1 cellular context compared by ENCODE assay signal in the genomic region with DNA sequence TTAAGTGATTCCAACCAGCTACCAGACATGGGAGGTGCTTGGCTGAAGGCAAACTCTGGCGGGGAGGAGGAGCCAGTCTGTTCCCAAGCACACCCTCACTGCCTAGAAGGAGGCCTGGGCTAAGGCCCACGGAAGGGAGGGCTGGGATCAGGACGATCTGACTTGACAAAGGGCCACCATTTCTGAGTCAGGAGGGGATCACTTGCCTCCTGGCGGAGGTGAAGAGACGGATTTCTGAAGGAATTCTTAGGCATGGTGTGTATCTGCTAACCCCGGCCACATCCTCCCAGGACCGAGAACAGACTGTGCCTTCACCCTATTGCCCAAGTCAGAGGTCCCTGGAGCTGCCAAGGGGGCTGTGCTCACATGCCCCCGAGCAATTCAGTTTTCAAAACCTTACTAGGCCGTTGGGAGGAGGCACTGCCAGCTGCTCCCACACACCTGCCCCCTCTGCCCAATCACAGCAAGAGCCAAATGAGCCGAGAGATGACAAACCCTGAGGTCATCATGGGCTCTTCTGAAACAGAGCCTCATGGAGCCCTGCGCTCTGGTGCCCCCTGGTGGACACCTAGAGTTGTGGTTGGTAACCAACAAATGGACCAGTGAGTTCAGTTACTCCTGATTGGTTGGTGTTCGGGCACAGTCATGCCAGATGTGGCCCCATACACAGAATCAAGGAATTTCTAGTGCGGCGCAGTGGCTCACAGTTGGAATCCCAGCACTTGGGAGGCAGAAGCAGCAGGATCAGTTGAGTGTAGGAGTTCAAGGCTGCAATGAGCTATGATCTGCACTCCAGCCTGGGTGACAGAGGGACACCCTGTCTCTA.
TF ChIP-seq lines count a peak whose summit lies in the region.

No MANE protein-coding gene starts in this region.

TF ChIP-seq in HepG2, 621 proteins besides CTCF, POLR2A, EP300 and RAD21 (continued from another document and continues in another):
- TF ChIP-seq NAIF1 (CRISPR knock-in tag; IDR thresholded peaks at IDR 0.05; ENCODE audit: borderline replicate concordance): no peak
- TF ChIP-seq NR2F6 (IDR thresholded peaks at IDR 0.05): no peak
- peak; percentile 65; the same call in 1 of the 2 replicates for TF ChIP-seq NR2F6 (CRISPR knock-in tag; IDR thresholded peaks at IDR 0.05)
- TF ChIP-seq MYPOP (CRISPR knock-in tag; IDR thresholded peaks at IDR 0.05): 0 out of 2 replicates have a peak, but pooled peaks have one; percentile 36
- no peak for TF ChIP-seq ZNF501 (CRISPR knock-in tag; IDR thresholded peaks at IDR 0.05)
- peak; percentile 61; the same call in 1 of the 2 replicates for TF ChIP-seq IKZF5 (CRISPR knock-in tag; IDR thresholded peaks at IDR 0.05)
- TF ChIP-seq, protein P1, sequence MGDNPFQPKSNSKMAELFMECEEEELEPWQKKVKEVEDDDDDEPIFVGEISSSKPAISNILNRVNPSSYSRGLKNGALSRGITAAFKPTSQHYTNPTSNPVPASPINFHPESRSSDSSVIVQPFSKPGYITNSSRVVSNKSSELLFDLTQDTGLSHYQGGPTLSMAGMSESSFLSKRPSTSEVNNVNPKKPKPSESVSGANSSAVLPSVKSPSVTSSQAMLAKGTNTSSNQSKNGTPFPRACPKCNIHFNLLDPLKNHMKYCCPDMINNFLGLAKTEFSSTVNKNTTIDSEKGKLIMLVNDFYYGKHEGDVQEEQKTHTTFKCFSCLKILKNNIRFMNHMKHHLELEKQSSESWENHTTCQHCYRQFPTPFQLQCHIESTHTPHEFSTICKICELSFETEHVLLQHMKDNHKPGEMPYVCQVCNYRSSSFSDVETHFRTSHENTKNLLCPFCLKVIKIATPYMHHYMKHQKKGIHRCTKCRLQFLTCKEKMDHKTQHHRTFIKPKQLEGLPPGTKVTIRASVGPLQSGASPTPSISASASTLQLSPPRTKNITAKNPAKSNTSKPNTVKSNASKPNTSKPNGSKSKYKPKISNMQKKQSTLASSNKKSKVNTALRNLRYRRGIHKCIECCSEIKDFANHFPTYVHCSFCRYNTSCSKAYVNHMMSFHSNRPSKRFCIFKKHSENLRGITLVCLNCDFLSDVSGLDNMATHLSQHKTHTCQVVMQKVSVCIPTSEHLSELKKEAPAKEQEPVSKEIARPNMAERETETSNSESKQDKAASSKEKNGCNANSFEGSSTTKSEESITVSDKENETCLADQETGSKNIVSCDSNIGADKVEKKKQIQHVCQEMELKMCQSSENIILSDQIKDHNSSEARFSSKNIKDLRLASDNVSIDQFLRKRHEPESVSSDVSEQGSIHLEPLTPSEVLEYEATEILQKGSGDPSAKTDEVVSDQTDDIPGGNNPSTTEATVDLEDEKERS (CRISPR knock-in tag; IDR thresholded peaks at IDR 0.05): no peak
- TF ChIP-seq ZMYM4 (CRISPR knock-in tag; IDR thresholded peaks at IDR 0.05): peak; percentile 28; the same call in 1 of the 2 replicates
- TF ChIP-seq MAF1 (CRISPR knock-in tag; IDR thresholded peaks at IDR 0.05; ENCODE audit: borderline replicate concordance): no peak
- TF ChIP-seq SP4 (CRISPR knock-in tag; IDR thresholded peaks at IDR 0.05): no peak
- 0 out of 2 replicates have a peak, but pooled peaks have one; percentile 53 for TF ChIP-seq ZSCAN31 (CRISPR knock-in tag; IDR thresholded peaks at IDR 0.05; ENCODE audit: low read depth)
- no peak for TF ChIP-seq TEAD2 (CRISPR knock-in tag; IDR thresholded peaks at IDR 0.05)
- peak; percentile 43; the same call in 1 of the 2 replicates for TF ChIP-seq ZNF644 (CRISPR knock-in tag; IDR thresholded peaks at IDR 0.05; ENCODE audit: low read depth)
- TF ChIP-seq, protein P2, sequence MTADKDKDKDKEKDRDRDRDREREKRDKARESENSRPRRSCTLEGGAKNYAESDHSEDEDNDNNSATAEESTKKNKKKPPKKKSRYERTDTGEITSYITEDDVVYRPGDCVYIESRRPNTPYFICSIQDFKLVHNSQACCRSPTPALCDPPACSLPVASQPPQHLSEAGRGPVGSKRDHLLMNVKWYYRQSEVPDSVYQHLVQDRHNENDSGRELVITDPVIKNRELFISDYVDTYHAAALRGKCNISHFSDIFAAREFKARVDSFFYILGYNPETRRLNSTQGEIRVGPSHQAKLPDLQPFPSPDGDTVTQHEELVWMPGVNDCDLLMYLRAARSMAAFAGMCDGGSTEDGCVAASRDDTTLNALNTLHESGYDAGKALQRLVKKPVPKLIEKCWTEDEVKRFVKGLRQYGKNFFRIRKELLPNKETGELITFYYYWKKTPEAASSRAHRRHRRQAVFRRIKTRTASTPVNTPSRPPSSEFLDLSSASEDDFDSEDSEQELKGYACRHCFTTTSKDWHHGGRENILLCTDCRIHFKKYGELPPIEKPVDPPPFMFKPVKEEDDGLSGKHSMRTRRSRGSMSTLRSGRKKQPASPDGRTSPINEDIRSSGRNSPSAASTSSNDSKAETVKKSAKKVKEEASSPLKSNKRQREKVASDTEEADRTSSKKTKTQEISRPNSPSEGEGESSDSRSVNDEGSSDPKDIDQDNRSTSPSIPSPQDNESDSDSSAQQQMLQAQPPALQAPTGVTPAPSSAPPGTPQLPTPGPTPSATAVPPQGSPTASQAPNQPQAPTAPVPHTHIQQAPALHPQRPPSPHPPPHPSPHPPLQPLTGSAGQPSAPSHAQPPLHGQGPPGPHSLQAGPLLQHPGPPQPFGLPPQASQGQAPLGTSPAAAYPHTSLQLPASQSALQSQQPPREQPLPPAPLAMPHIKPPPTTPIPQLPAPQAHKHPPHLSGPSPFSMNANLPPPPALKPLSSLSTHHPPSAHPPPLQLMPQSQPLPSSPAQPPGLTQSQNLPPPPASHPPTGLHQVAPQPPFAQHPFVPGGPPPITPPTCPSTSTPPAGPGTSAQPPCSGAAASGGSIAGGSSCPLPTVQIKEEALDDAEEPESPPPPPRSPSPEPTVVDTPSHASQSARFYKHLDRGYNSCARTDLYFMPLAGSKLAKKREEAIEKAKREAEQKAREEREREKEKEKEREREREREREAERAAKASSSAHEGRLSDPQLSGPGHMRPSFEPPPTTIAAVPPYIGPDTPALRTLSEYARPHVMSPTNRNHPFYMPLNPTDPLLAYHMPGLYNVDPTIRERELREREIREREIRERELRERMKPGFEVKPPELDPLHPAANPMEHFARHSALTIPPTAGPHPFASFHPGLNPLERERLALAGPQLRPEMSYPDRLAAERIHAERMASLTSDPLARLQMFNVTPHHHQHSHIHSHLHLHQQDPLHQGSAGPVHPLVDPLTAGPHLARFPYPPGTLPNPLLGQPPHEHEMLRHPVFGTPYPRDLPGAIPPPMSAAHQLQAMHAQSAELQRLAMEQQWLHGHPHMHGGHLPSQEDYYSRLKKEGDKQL (CRISPR knock-in tag; IDR thresholded peaks at IDR 0.05; ENCODE audit: low read depth): no peak
- TF ChIP-seq ZNF672 (CRISPR knock-in tag; IDR thresholded peaks at IDR 0.05): no peak
- no peak for TF ChIP-seq ETV6 (CRISPR knock-in tag; conservative IDR thresholded peaks at IDR 0.05)
- 0 out of 2 replicates have a peak, but pooled peaks have one; percentile 45 for TF ChIP-seq PRMT3 (CRISPR knock-in tag; IDR thresholded peaks at IDR 0.05; ENCODE audit: borderline replicate concordance, low read depth)
- TF ChIP-seq GATAD1 (CRISPR knock-in tag; IDR thresholded peaks at IDR 0.05): peak; percentile 56; the same call in 1 of the 2 replicates
- no peak for TF ChIP-seq ETS1 (CRISPR knock-in tag; IDR thresholded peaks at IDR 0.05)
- no peak for TF ChIP-seq KAT7 (CRISPR knock-in tag; IDR thresholded peaks at IDR 0.05; ENCODE audit: borderline replicate concordance)
- TF ChIP-seq ZNF564 (CRISPR knock-in tag; IDR thresholded peaks at IDR 0.05): no peak
- TF ChIP-seq THAP11 (CRISPR knock-in tag; IDR thresholded peaks at IDR 0.05): peak; percentile 57; the same call in 1 of the 2 replicates
- no peak for TF ChIP-seq SRY (CRISPR knock-in tag; IDR thresholded peaks at IDR 0.05)
- TF ChIP-seq, protein P3, sequence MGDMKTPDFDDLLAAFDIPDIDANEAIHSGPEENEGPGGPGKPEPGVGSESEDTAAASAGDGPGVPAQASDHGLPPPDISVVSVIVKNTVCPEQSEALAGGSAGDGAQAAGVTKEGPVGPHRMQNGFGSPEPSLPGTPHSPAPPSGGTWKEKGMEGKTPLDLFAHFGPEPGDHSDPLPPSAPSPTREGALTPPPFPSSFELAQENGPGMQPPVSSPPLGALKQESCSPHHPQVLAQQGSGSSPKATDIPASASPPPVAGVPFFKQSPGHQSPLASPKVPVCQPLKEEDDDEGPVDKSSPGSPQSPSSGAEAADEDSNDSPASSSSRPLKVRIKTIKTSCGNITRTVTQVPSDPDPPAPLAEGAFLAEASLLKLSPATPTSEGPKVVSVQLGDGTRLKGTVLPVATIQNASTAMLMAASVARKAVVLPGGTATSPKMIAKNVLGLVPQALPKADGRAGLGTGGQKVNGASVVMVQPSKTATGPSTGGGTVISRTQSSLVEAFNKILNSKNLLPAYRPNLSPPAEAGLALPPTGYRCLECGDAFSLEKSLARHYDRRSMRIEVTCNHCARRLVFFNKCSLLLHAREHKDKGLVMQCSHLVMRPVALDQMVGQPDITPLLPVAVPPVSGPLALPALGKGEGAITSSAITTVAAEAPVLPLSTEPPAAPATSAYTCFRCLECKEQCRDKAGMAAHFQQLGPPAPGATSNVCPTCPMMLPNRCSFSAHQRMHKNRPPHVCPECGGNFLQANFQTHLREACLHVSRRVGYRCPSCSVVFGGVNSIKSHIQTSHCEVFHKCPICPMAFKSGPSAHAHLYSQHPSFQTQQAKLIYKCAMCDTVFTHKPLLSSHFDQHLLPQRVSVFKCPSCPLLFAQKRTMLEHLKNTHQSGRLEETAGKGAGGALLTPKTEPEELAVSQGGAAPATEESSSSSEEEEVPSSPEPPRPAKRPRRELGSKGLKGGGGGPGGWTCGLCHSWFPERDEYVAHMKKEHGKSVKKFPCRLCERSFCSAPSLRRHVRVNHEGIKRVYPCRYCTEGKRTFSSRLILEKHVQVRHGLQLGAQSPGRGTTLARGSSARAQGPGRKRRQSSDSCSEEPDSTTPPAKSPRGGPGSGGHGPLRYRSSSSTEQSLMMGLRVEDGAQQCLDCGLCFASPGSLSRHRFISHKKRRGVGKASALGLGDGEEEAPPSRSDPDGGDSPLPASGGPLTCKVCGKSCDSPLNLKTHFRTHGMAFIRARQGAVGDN (CRISPR knock-in tag; IDR thresholded peaks at IDR 0.05): peak; percentile 60
- TF ChIP-seq STAG1 (CRISPR knock-in tag; IDR thresholded peaks at IDR 0.05): peak; percentile 86
- TF ChIP-seq RFX5 (IDR thresholded peaks at IDR 0.05; ENCODE audit: low read depth, low read length): peak; percentile 50; the same call in 1 of the 2 replicates
- TF ChIP-seq ZNF354B (CRISPR knock-in tag; IDR thresholded peaks at IDR 0.05): no peak
- TF ChIP-seq, protein P4, sequence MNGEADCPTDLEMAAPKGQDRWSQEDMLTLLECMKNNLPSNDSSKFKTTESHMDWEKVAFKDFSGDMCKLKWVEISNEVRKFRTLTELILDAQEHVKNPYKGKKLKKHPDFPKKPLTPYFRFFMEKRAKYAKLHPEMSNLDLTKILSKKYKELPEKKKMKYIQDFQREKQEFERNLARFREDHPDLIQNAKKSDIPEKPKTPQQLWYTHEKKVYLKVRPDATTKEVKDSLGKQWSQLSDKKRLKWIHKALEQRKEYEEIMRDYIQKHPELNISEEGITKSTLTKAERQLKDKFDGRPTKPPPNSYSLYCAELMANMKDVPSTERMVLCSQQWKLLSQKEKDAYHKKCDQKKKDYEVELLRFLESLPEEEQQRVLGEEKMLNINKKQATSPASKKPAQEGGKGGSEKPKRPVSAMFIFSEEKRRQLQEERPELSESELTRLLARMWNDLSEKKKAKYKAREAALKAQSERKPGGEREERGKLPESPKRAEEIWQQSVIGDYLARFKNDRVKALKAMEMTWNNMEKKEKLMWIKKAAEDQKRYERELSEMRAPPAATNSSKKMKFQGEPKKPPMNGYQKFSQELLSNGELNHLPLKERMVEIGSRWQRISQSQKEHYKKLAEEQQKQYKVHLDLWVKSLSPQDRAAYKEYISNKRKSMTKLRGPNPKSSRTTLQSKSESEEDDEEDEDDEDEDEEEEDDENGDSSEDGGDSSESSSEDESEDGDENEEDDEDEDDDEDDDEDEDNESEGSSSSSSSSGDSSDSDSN (CRISPR knock-in tag; IDR thresholded peaks at IDR 0.05): no peak
- TF ChIP-seq ZNF510 (CRISPR knock-in tag; IDR thresholded peaks at IDR 0.05; ENCODE audit: low read depth): no peak
- TF ChIP-seq ETV5 (CRISPR knock-in tag; IDR thresholded peaks at IDR 0.05; ENCODE audit: borderline replicate concordance): peak; percentile 16; the same call in 1 of the 2 replicates
- no peak for TF ChIP-seq CERS6 (CRISPR knock-in tag; IDR thresholded peaks at IDR 0.05)
- peak; percentile 31; the same call in 1 of the 2 replicates for TF ChIP-seq SALL1 (CRISPR knock-in tag; IDR thresholded peaks at IDR 0.05)
- peak; percentile 61; the same call in 1 of the 2 replicates for TF ChIP-seq FOXK1 (CRISPR knock-in tag; IDR thresholded peaks at IDR 0.05; ENCODE audit: borderline replicate concordance, low read depth)
- 0 out of 2 replicates have a peak, but pooled peaks have one; percentile 53 for TF ChIP-seq MIXL1 (CRISPR knock-in tag; IDR thresholded peaks at IDR 0.05)
